ENCODE assay signal across 21 cellular contexts in genomic region chr1:228032041-228032440, GRCh38. TPM values are rescaled to one million over a fixed set of nuclear protein-coding genes. Genes with fewer than 3 reads are reported as not detected.
A peak's percentile ranks its signal among the peaks of the same experiment; 100 is the strongest.
DNase-seq lines count a peak whose midpoint lies in the region; ATAC-seq and TF ChIP-seq lines count a peak whose summit lies in the region.
"Had no signal": no experiment of that assay in that cellular context is flagged by ENCODE, and none has a peak within 500 bp of the region (broad histone marks: within the 10 kb centered on the region; RNA-seq: fewer than 3 reads in every experiment).

No MANE protein-coding gene starts in this region.

- H3T11ph ChIP-seq in H9 (ENCODE audit: low read length), result no peak overlapping the region

- H3K9me3 Mint-ChIP-seq in H9, result peaks cover 4 to 5% of the 10 kb centered on the region in 2 experiments; a peak in 4 of 5 replicates
- H3K9me3 Mint-ChIP-seq: CD4-positive, CD25-positive, alpha-beta regulatory T cell had no signal

- H2AFZ ChIP-seq in H9 (ENCODE audit: low read length), result no peak overlapping the region
- H2AFZ ChIP-seq in smooth muscle cell (ENCODE audit: low read depth), result no peak overlapping the region

- no peak overlapping the region for H3K27ac Mint-ChIP-seq in H9

- no peaks in the 10 kb centered on the region for H3F3A ChIP-seq in smooth muscle cell (ENCODE audit: low read depth)

- H2BK15ac ChIP-seq in H9 (ENCODE audit: low read depth, low read length), result no peak overlapping the region

- no peak overlapping the region for H3K18ac ChIP-seq in H9 (ENCODE audit: insufficient read length, low read depth, low read length)

- H3K4me2 ChIP-seq in H9 (ENCODE audit: insufficient read depth, insufficient read length, low read length), result no peak overlapping the region
- H3K4me2 ChIP-seq in smooth muscle cell, result no peak overlapping the region

- no peak overlapping the region for H2BK20ac ChIP-seq in H9 (ENCODE audit: low read depth, low read length, poor library complexity, severe bottlenecking)

- no peak overlapping the region for H4K8ac ChIP-seq in H9 (replicated peaks; ENCODE audit: insufficient read length, low read depth, low read length)

- no peak overlapping the region for H3K4me3 Mint-ChIP-seq in H9
- H3K4me3 Mint-ChIP-seq: CD4-positive, CD25-positive, alpha-beta regulatory T cell had no signal

- WGBS in H9 (ENCODE audit: extremely low coverage, insufficient read length, low lambda C conversion rate), result no CpG with 5 or more reads among the region's 5 CpGs
- 88% methylated on average over 5 of the region's 5 CpGs for WGBS in smooth muscle cell (ENCODE audit: low lambda C conversion rate)

- H4K20me1 ChIP-seq in H9 (ENCODE audit: control insufficient read depth, insufficient read depth, insufficient read length) (no peaks in the 10 kb centered on the region), smooth muscle cell (ENCODE audit: low read depth) (no peaks in the 10 kb centered on the region)

- H3K4me1 Mint-ChIP-seq in H9, result peaks cover 0 to 14% of the 10 kb centered on the region in 2 experiments; a peak in 3 of 4 replicates
- H3K4me1 Mint-ChIP-seq: CD4-positive, CD25-positive, alpha-beta regulatory T cell had no signal

- no peak overlapping the region for H3K14ac ChIP-seq in H9 (ENCODE audit: insufficient read depth, low read length)

- no peak overlapping the region for H3K27ac ChIP-seq in H9 (ENCODE audit: insufficient read length, low read depth, low read length)
- no peak overlapping the region for H3K27ac ChIP-seq in smooth muscle cell (ENCODE audit: low read depth)

- H2BK5ac ChIP-seq in H9 (ENCODE audit: insufficient read length, low read length), result no peak overlapping the region

- H3K27me3 ChIP-seq in H9 (ENCODE audit: insufficient read depth, low read length) (no peaks in the 10 kb centered on the region; the same call in 1 of the 2 replicates), smooth muscle cell (ENCODE audit: low read depth) (peaks cover 13% of the 10 kb centered on the region), HAP-1 (ENCODE audit: low read depth) (peaks cover 2% of the 10 kb centered on the region; the same call in 1 of the 2 replicates)

- H2BK12ac ChIP-seq in H9 (ENCODE audit: insufficient read length, low read depth, low read length), result no peak overlapping the region

- no peak overlapping the region for H3K56ac ChIP-seq in H9 (ENCODE audit: insufficient read length, low read depth, low read length)

- no peak overlapping the region for H3K4me3 ChIP-seq in smooth muscle cell
- no peak overlapping the region for H3K4me3 ChIP-seq in HAP-1
- H3K4me3 ChIP-seq: GM12878 had no signal

- ATAC-seq in GM21447 (IDR thresholded peaks at IDR 0.05; ENCODE audit: unreplicated experiment), result no peak
- ATAC-seq: Right ventricle myocardium inferior had no signal

- peaks cover 93% of the 10 kb centered on the region for H3K27me3 Mint-ChIP-seq in H9 (ENCODE audit: low read depth)

- no peaks in the 10 kb centered on the region for H3K79me2 ChIP-seq in H9 (ENCODE audit: insufficient read depth, low read length)
- no peaks in the 10 kb centered on the region for H3K79me2 ChIP-seq in smooth muscle cell (ENCODE audit: low read depth)

- no peaks in the 10 kb centered on the region for H3K79me1 ChIP-seq in H9 (ENCODE audit: insufficient read depth, low read depth, low read length, poor library complexity, severe bottlenecking)

- H4K5ac ChIP-seq in H9 (ENCODE audit: insufficient read length, low read depth, low read length), result no peak overlapping the region

- H3K23ac ChIP-seq in H9 (ENCODE audit: insufficient read length, low read depth, low read length), result no peak overlapping the region

- peak; percentile 26 for DNase-seq in ELR (ENCODE audit: low read depth)
- DNase-seq in H9, result peak; percentile 6
- DNase-seq in ecto neural progenitor cell (ENCODE audit: low spot score), result peak; percentile 36
- peak; percentile 12 for DNase-seq in pons (ENCODE audit: low spot score)
- DNase-seq in smooth muscle cell (lab: John Stamatoyannopoulos, UW; ENCODE audit: unreplicated experiment), result no peak
- DNase-seq in NCI-H526 (lab: John Stamatoyannopoulos, UW), result no peak
- DNase-seq in HAP-1 (ENCODE audit: low spot score in 2 of 2), result no peak
- DNase-seq: CD4-positive, CD25-positive, alpha-beta regulatory T cell; DMS79 treated with DMSO at 0.1 percent for 48 hours; NCI-H1092; NCI-H1436 treated with DMSO at 0.1 percent for 48 hours; NCI-H1930; NCI-H510A had no signal

- H3K4ac ChIP-seq in H9 (ENCODE audit: low read depth, low read length), result no peak overlapping the region

- H3K23me2 ChIP-seq in H9 (ENCODE audit: insufficient read length, low read depth, low read length, poor library complexity, severe bottlenecking), result no peaks in the 10 kb centered on the region

- H3K4me1 ChIP-seq in H9 (ENCODE audit: insufficient read depth, low read length) (no peaks in the 10 kb centered on the region), smooth muscle cell (ENCODE audit: low read depth) (peaks cover 8% of the 10 kb centered on the region), HAP-1 (no peaks in the 10 kb centered on the region)

- TF ChIP-seq CTCF in H9 (conservative IDR thresholded peaks at IDR 0.05) (no peak), smooth muscle cell (IDR thresholded peaks at IDR 0.05; ENCODE audit: borderline replicate concordance, insufficient read depth, poor library complexity, severe bottlenecking) (no peak)

- no peaks in the 10 kb centered on the region; a peak in 1 of 7 replicates for H3K36me3 Mint-ChIP-seq in H9 (ENCODE audit: insufficient read depth in 1 of 3, low read depth in 3 of 3)
- H3K36me3 Mint-ChIP-seq: CD4-positive, CD25-positive, alpha-beta regulatory T cell had no signal

- no peak overlapping the region for H2AK5ac ChIP-seq in H9 (ENCODE audit: insufficient read length, low read length)

- H3K9ac ChIP-seq in H9 (ENCODE audit: extremely low read depth, insufficient read length, low read length), result no peak overlapping the region
- no peak overlapping the region for H3K9ac ChIP-seq in smooth muscle cell (ENCODE audit: low read depth)

- H4K91ac ChIP-seq in H9 (ENCODE audit: insufficient read length, low read depth, low read length), result no peak overlapping the region

- H3K36me3 ChIP-seq in smooth muscle cell (ENCODE audit: low read depth) (no peaks in the 10 kb centered on the region), HAP-1 (replicated peaks) (no peaks in the 10 kb centered on the region)

- in situ Hi-C loops in HAP-1 (cut with MboI; ENCODE audit: low sequenced_read_pairs), result no loop called here

- H3K9me3 ChIP-seq in H9 (ENCODE audit: control insufficient read depth, low read depth, low read length) (no peaks in the 10 kb centered on the region), smooth muscle cell (replicated peaks; ENCODE audit: low read depth) (no peaks in the 10 kb centered on the region), HAP-1 (peaks cover 5% of the 10 kb centered on the region; the same call in 1 of the 2 replicates)

- H2BK120ac ChIP-seq in H9 (ENCODE audit: low read depth, low read length, poor library complexity, severe bottlenecking), result no peak overlapping the region

RNA-seq across cellular contexts. Expression of gene WNT3A, which starts 25.2 kb away (rescaled TPM):
- 0.17 and 0.20 TPM in 2 replicates for total RNA-seq in H9 (2021)
- total RNA-seq in smooth muscle cell, result 0.13 TPM in 1 of 2 replicates, not detected in the other
- not detected in 2 replicates for polyA plus RNA-seq in smooth muscle cell
- total RNA-seq: CD4-positive, CD25-positive, alpha-beta regulatory T cell; GM12878; H4; LHCN-M2; OCI-LY7; Right ventricle myocardium inferior; SK-MEL-5 had no signal
- polyA plus RNA-seq: BJ; CD4-positive, CD25-positive, alpha-beta regulatory T cell had no signal

RNA-seq across cellular contexts. Expression of gene ARF1, which starts 50.5 kb away (rescaled TPM):
- total RNA-seq in H9 (2021) (258 and 279 TPM in 2 replicates), smooth muscle cell (209 and 237 TPM in 2 replicates)
- 615 and 698 TPM in 2 replicates for polyA plus RNA-seq in smooth muscle cell

Comparison
In these comparisons a context has a peak if more than half of its experiments do, and no peak if none do; other contexts are left out.
1. DNase-seq: peak in ELR (single experiment), H9 (single experiment), ecto neural progenitor cell (single experiment) and pons (single experiment); none in smooth muscle cell (single experiment), NCI-H526 (0 of 2) and HAP-1 (0 of 2).